In genomic region chr10:75165684-75166622, GRCh38 we compare ENCODE assay signal across 2 cellular contexts.
TF ChIP-seq lines count a peak whose summit lies in the region.

No MANE protein-coding gene starts in this region.

TF ChIP-seq in K562, 482 proteins besides CTCF, POLR2A, EP300 and RAD21 (continued from another document):
- no peak for TF ChIP-seq ELK1 (CRISPR knock-in tag; IDR thresholded peaks at IDR 0.05)
- TF ChIP-seq NBN (IDR thresholded peaks at IDR 0.05; ENCODE audit: low read depth) = no peak
- TF ChIP-seq DPF2 (IDR thresholded peaks at IDR 0.05) = no peak
- peak; percentile 39 for TF ChIP-seq GABPA (tag; conservative IDR thresholded peaks at IDR 0.05; ENCODE audit: low read depth)
- no peak for TF ChIP-seq ZC3H11A (IDR thresholded peaks at IDR 0.05; ENCODE audit: low read depth, low read length)
- TF ChIP-seq ZFP36 (IDR thresholded peaks at IDR 0.05; ENCODE audit: low read depth, low read length, partially characterized antibody) = no peak
- TF ChIP-seq ARHGAP35 (IDR thresholded peaks at IDR 0.05; ENCODE audit: partially characterized antibody) = no peak
- no peak for TF ChIP-seq POLR3A (IDR thresholded peaks at IDR 0.05; ENCODE audit: borderline replicate concordance, extremely low read depth, insufficient read depth, insufficient read length)
- no peak for TF ChIP-seq ZNF77 (CRISPR knock-in tag; IDR thresholded peaks at IDR 0.05)
- peak; percentile 38; the same call in 1 of the 2 replicates for TF ChIP-seq ESRRA (IDR thresholded peaks at IDR 0.05; ENCODE audit: borderline replicate concordance, low read depth)
- no peak for TF ChIP-seq CEBPG (CRISPR knock-in tag; IDR thresholded peaks at IDR 0.05)
- TF ChIP-seq CEBPG (tag; conservative IDR thresholded peaks at IDR 0.05 in 1 of 2, IDR thresholded peaks at IDR 0.05 in 1 of 2) = peak; percentile 31 to 76; a peak in 2 of 4 replicates
- TF ChIP-seq NR2C2 (CRISPR knock-in tag; IDR thresholded peaks at IDR 0.05) = no peak
- peak; percentile 73; the same call in 1 of the 2 replicates for TF ChIP-seq NR2C2 (tag; IDR thresholded peaks at IDR 0.05)
- no peak for TF ChIP-seq SRSF9 (IDR thresholded peaks at IDR 0.05; ENCODE audit: borderline replicate concordance, low read depth, low read length)
- no peak for TF ChIP-seq NR2C1 (IDR thresholded peaks at IDR 0.05)
- TF ChIP-seq NR2C1 (tag; IDR thresholded peaks at IDR 0.05) = 0 out of 2 replicates have a peak, but pooled peaks have one; percentile 22
- TF ChIP-seq TAF1 (IDR thresholded peaks at IDR 0.05; ENCODE audit: control insufficient read depth, extremely low read depth, insufficient read depth, low read length, severe bottlenecking) = no peak
- no peak for TF ChIP-seq ELF2 (CRISPR knock-in tag; IDR thresholded peaks at IDR 0.05)
- no peak for TF ChIP-seq HBP1 (CRISPR knock-in tag; IDR thresholded peaks at IDR 0.05)
- TF ChIP-seq ELF1 (tag; IDR thresholded peaks at IDR 0.05) = 0 out of 2 replicates have a peak, but pooled peaks have one; percentile 18
TF ChIP-seq in K562: peak in this region for 7.

TF ChIP-seq in WTC11, 78 proteins besides CTCF, POLR2A, EP300 and RAD21 (continued from another document):
- TF ChIP-seq FOXP4 (CRISPR knock-in tag; IDR thresholded peaks at IDR 0.05) = no peak
- TF ChIP-seq ZNF281 (CRISPR knock-in tag; IDR thresholded peaks at IDR 0.05) = no peak
- TF ChIP-seq JAZF1 (CRISPR knock-in tag; IDR thresholded peaks at IDR 0.05) = no peak
- TF ChIP-seq OVOL2 (CRISPR knock-in tag; IDR thresholded peaks at IDR 0.05; ENCODE audit: borderline replicate concordance) = no peak
- no peak for TF ChIP-seq ZNF425 (CRISPR knock-in tag; conservative IDR thresholded peaks at IDR 0.05)
